In genomic region chr17:78892936-78893379, GRCh38 we compare ENCODE assay signal across 16 cellular contexts. TPM values are rescaled to one million over a fixed set of nuclear protein-coding genes. Genes with fewer than 3 reads are reported as not detected.
A peak's percentile ranks its signal among the peaks of the same experiment; 100 is the strongest.
DNase-seq lines count a peak whose midpoint lies in the region; ATAC-seq and TF ChIP-seq lines count a peak whose summit lies in the region.
"Had no signal": no experiment of that assay in that cellular context is flagged by ENCODE, and none has a peak within 500 bp of the region (broad histone marks: within the 10 kb centered on the region; RNA-seq: fewer than 3 reads in every experiment).

No MANE protein-coding gene starts in this region.

- H2BK15ac ChIP-seq in mesenchymal stem cell (ENCODE audit: low read depth, poor library complexity, severe bottlenecking), result no peak overlapping the region

- H3K4me3 ChIP-seq in left ventricle myocardium inferior, result no peak overlapping the region
- H3K4me3 ChIP-seq in mesenchymal stem cell (ENCODE audit: insufficient read depth in 1 of 2, low read depth in 1 of 2, low read length in 2 of 2), result peak overlapping the region in 1 of 2 experiments; percentile 5
- no peak overlapping the region for H3K4me3 ChIP-seq in vagina
- H3K4me3 ChIP-seq: A549 had no signal

- H3K9me3 ChIP-seq in left ventricle myocardium inferior (replicated peaks) (no peaks in the 10 kb centered on the region), mesenchymal stem cell (ENCODE audit: control insufficient read depth, low read length) (no peaks in the 10 kb centered on the region), vagina (no peaks in the 10 kb centered on the region)
- H3K9me3 ChIP-seq: A549, Caco-2 had no signal

- H3K4ac ChIP-seq in mesenchymal stem cell (ENCODE audit: low read depth in 1 of 2, low read length in 2 of 2), result no peak overlapping the region

- H2AK5ac ChIP-seq in mesenchymal stem cell (ENCODE audit: low read length, severe bottlenecking), result no peak overlapping the region

- peak overlapping the region in 1 of 2 experiments; percentile 41 for H3K14ac ChIP-seq in mesenchymal stem cell (ENCODE audit: low read length in 2 of 2)

- H3K79me1 ChIP-seq in mesenchymal stem cell (replicated peaks; ENCODE audit: low read length, poor library complexity, severe bottlenecking), result peaks cover 51% of the 10 kb centered on the region

- H3K27ac ChIP-seq in left ventricle myocardium inferior (replicated peaks) (peak overlapping the region; percentile 28), mesenchymal stem cell (ENCODE audit: low read length, poor library complexity, severe bottlenecking) (no peak overlapping the region), vagina (peak overlapping the region; percentile 15)
- H3K27ac ChIP-seq: A549, epithelial cell of prostate, parathyroid adenoma had no signal

- TF ChIP-seq CTCF in left ventricle myocardium inferior (IDR thresholded peaks at IDR 0.05; ENCODE audit: borderline replicate concordance) (no peak), vagina (IDR thresholded peaks at IDR 0.05) (no peak)

- H3K4me1 ChIP-seq in left ventricle myocardium inferior (peaks cover 93% of the 10 kb centered on the region), mesenchymal stem cell (ENCODE audit: control insufficient read depth, insufficient read depth, low read depth, low read length) (peaks cover 13% of the 10 kb centered on the region), vagina (peaks cover 88% of the 10 kb centered on the region)
- H3K4me1 ChIP-seq: parathyroid adenoma had no signal

- H2BK120ac ChIP-seq in mesenchymal stem cell (ENCODE audit: low read depth, low read length), result no peak overlapping the region

- ATAC-seq in left ventricle myocardium superior, result no peak
- ATAC-seq: A549 had no signal

- no peak overlapping the region for H2BK5ac ChIP-seq in mesenchymal stem cell (ENCODE audit: low read depth, low read length, poor library complexity, severe bottlenecking)

- WGBS in mesenchymal stem cell, result 95% methylated on average over 6 of the region's 6 CpGs

- peak overlapping the region in 1 of 2 experiments; percentile 21 for H3K18ac ChIP-seq in mesenchymal stem cell (ENCODE audit: low read depth in 1 of 2, low read length in 2 of 2)

- H3K23ac ChIP-seq in mesenchymal stem cell (ENCODE audit: low read length in 2 of 2), result no peak overlapping the region

- no peaks in the 10 kb centered on the region for H3K36me3 ChIP-seq in left ventricle myocardium inferior
- H3K36me3 ChIP-seq in mesenchymal stem cell (ENCODE audit: control insufficient read depth in 1 of 2, insufficient read depth in 2 of 2, low read depth in 1 of 2, low read length in 2 of 2), result peaks cover 57 to 62% of the 10 kb centered on the region in 2 experiments
- H3K36me3 ChIP-seq in vagina, result no peaks in the 10 kb centered on the region

- TF ChIP-seq POLR2A in vagina (IDR thresholded peaks at IDR 0.05), result no peak

- no peak overlapping the region for H4K91ac ChIP-seq in mesenchymal stem cell (ENCODE audit: low read length)

- peak overlapping the region; percentile 5 for H4K8ac ChIP-seq in mesenchymal stem cell (ENCODE audit: low read length)

- intact Hi-C loops in left ventricle myocardium inferior (cut with micrococcal nuclease) (no loop called here), left ventricle myocardium superior (cut with micrococcal nuclease) (no loop called here), vagina (cut with DNase I) (no loop called here)

- no peak overlapping the region for H3K4me2 ChIP-seq in mesenchymal stem cell (ENCODE audit: low read length, poor library complexity, severe bottlenecking)
- H3K4me2 ChIP-seq: A549 had no signal

- H2BK12ac ChIP-seq in mesenchymal stem cell (ENCODE audit: low read length in 2 of 2), result no peak overlapping the region

- no peaks in the 10 kb centered on the region for H3K27me3 ChIP-seq in left ventricle myocardium inferior (ENCODE audit: low read depth)
- H3K27me3 ChIP-seq in mesenchymal stem cell (ENCODE audit: control insufficient read depth in 1 of 2, insufficient read depth in 1 of 2, low read length in 2 of 2), result no peaks in the 10 kb centered on the region
- H3K27me3 ChIP-seq in vagina, result no peaks in the 10 kb centered on the region

- DNase-seq in left ventricle myocardium inferior (no peak), left ventricle myocardium superior (no peak), SKM-1 treated with dmso at 0.1 percent for 144 hours (lab: John Stamatoyannopoulos, UW; ENCODE audit: unreplicated experiment) (peak; percentile 62), mesenchymal stem cell (no peak), vagina (ENCODE audit: extremely low spot score in 2 of 2) (no peak), DMS53 treated with DMSO at 0.1 percent for 48 hours (lab: John Stamatoyannopoulos, UW; ENCODE audit: unreplicated experiment) (no peak), NCI-H1105 (lab: John Stamatoyannopoulos, UW) (no peak), GM03348 (ENCODE audit: low spot score) (no peak)
- DNase-seq: activated CD4-positive, alpha-beta T cell treated with anti-CD3 and anti-CD28 coated beads, Interleukin-2, amount 50 U/mL, for 4 hours; Caco-2; NCI-H1930; NCI-H69; T1000 had no signal

- H2AFZ ChIP-seq in mesenchymal stem cell (ENCODE audit: low read depth, low read length), result no peak overlapping the region
- H2AFZ ChIP-seq: parathyroid adenoma had no signal

- no peak overlapping the region for H3K9ac ChIP-seq in mesenchymal stem cell (ENCODE audit: low read length)
- H3K9ac ChIP-seq: parathyroid adenoma had no signal

RNA-seq across cellular contexts. Expression of gene CEP295NL, which starts 10.0 kb away (rescaled TPM):
- total RNA-seq in left ventricle myocardium inferior, result 0.55 TPM
- total RNA-seq in left ventricle myocardium superior, result 0.79 TPM
- polyA plus RNA-seq in mesenchymal stem cell (2013, experiment 1 of 2), result 0.04 TPM
- polyA plus RNA-seq in mesenchymal stem cell (2013, experiment 2 of 2), result 0.05 TPM
- total RNA-seq in vagina, result 7.9 TPM

RNA-seq across cellular contexts. Expression of gene TIMP2, which starts 32.2 kb away (rescaled TPM):
- total RNA-seq in left ventricle myocardium inferior, result 91.8 TPM
- total RNA-seq in left ventricle myocardium superior, result 132 TPM
- 391 TPM for polyA plus RNA-seq in mesenchymal stem cell (2013, experiment 1 of 2)
- polyA plus RNA-seq in mesenchymal stem cell (2013, experiment 2 of 2), result 397 TPM
- total RNA-seq in vagina, result 181 TPM

RNA-seq across cellular contexts. Expression of gene USP36, which starts 52.3 kb away (rescaled TPM):
- total RNA-seq in left ventricle myocardium inferior, result 19.4 TPM
- 24.7 TPM for total RNA-seq in left ventricle myocardium superior
- polyA plus RNA-seq in mesenchymal stem cell (2013, experiment 1 of 2), result 31.5 TPM
- 30.8 TPM for polyA plus RNA-seq in mesenchymal stem cell (2013, experiment 2 of 2)
- total RNA-seq in vagina, result 71.2 TPM
